ENCODE assay signal across 12 cellular contexts in the genomic region with DNA sequence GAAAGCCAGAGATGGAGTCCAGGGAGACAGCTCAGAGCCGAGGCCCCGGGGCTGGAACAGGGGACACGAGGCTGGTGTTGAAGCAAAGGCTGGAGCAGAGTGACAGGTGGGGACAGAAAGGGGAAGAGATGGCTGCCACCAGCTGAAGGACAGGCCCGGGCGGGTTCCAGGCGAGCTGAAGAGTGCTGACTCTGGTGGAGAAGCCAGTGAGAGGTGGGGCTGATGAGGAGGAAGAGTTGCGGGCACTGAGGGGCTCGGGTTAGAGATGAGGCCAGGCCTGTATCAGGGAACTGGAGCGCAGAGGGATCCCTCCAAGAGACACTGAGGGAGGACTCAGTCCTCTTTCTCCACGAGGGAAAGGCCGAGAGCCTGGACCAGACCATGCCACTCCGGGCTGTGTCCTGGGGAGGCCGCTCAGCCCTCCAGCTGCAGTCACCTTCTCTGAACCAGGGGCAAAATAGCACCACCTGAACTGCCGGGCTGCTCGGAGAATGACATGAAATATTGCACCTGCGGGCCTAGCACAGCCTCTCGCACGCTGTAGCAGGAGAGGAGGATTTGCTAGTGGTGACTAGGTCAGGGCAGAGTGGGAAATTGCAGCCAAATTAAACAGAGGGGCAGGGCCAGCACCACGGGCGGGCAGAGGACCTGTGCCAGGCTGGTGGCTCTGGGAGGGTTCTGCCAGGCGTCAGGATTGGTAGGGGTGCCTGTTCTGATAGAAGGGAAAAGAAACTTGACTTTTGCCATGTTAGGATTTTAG.
DNase-seq lines count a peak whose midpoint lies in the region; ATAC-seq and TF ChIP-seq lines count a peak whose summit lies in the region.
"Had no signal": no experiment of that assay in that cellular context is flagged by ENCODE, and none has a peak within 500 bp of the region (broad histone marks: within the 10 kb centered on the region; RNA-seq: fewer than 3 reads in every experiment).

No MANE protein-coding gene starts in this region.

- intact Hi-C loops in activated CD8-positive, alpha-beta T cell treated with anti-CD3 and anti-CD28 coated beads for 36 hours (cut with micrococcal nuclease) = no loop called here

- no peaks in the 10 kb centered on the region for H3K9me3 Mint-ChIP-seq in activated CD8-positive, alpha-beta T cell treated with anti-CD3 and anti-CD28 coated beads, Interleukin-2, amount 10 ng/mL, durations not matched to agents 7 days and 5 days (ENCODE audit: insufficient read depth)
- H3K9me3 Mint-ChIP-seq in activated CD8-positive, alpha-beta T cell treated with anti-CD3 and anti-CD28 coated beads for 36 hours = no peaks in the 10 kb centered on the region

- peaks cover 29% of the 10 kb centered on the region for H3K36me3 Mint-ChIP-seq in activated CD8-positive, alpha-beta T cell treated with anti-CD3 and anti-CD28 coated beads, Interleukin-2, amount 10 ng/mL, durations not matched to agents 7 days and 5 days (ENCODE audit: low read depth)
- H3K36me3 Mint-ChIP-seq in activated CD8-positive, alpha-beta T cell treated with anti-CD3 and anti-CD28 coated beads for 36 hours (ENCODE audit: low read depth) = no peaks in the 10 kb centered on the region

- peak overlapping the region; percentile 6 for H3K4me3 Mint-ChIP-seq in activated CD8-positive, alpha-beta T cell treated with anti-CD3 and anti-CD28 coated beads, Interleukin-2, amount 10 ng/mL, durations not matched to agents 7 days and 5 days
- H3K4me3 Mint-ChIP-seq in activated CD8-positive, alpha-beta T cell treated with anti-CD3 and anti-CD28 coated beads for 36 hours = no peak overlapping the region

- peaks cover 5% of the 10 kb centered on the region for H3K27me3 Mint-ChIP-seq in activated CD8-positive, alpha-beta T cell treated with anti-CD3 and anti-CD28 coated beads, Interleukin-2, amount 10 ng/mL, durations not matched to agents 7 days and 5 days (ENCODE audit: low read depth)
- H3K27me3 Mint-ChIP-seq in activated CD8-positive, alpha-beta T cell treated with anti-CD3 and anti-CD28 coated beads for 36 hours = no peaks in the 10 kb centered on the region

- H3K4me1 Mint-ChIP-seq in activated CD8-positive, alpha-beta T cell treated with anti-CD3 and anti-CD28 coated beads, Interleukin-2, amount 10 ng/mL, durations not matched to agents 7 days and 5 days (ENCODE audit: low read depth) = peaks cover 66% of the 10 kb centered on the region
- H3K4me1 Mint-ChIP-seq in activated CD8-positive, alpha-beta T cell treated with anti-CD3 and anti-CD28 coated beads for 36 hours (ENCODE audit: low read depth) = peaks cover 38% of the 10 kb centered on the region

- POLR2A ChIA-PET in activated CD8-positive, alpha-beta T cell treated with anti-CD3 and anti-CD28 coated beads, Interleukin-2, amount 10 ng/mL, durations not matched to agents 7 days and 5 days (lab: Charles Lee) = interaction anchor here (0.9 kb wide), 1 partner anchor 21 kb away, joined by 3 read pairs; no protein-coding TSS in a partner anchor
- POLR2A ChIA-PET in activated CD8-positive, alpha-beta T cell treated with anti-CD3 and anti-CD28 coated beads for 36 hours (lab: Charles Lee) = interaction anchor here (1.0 kb wide), 1 partner anchor 63 kb away, joined by 3 read pairs; no protein-coding TSS in a partner anchor

- 82% methylated on average over 21 of the region's 21 CpGs for WGBS in thymus

- peak; percentile 20 for DNase-seq in activated CD8-positive, alpha-beta T cell treated with anti-CD3 and anti-CD28 coated beads, Interleukin-2, amount 10 ng/mL, durations not matched to agents 7 days and 5 days
- DNase-seq in activated CD8-positive, alpha-beta T cell treated with anti-CD3 and anti-CD28 coated beads for 36 hours = no peak
- DNase-seq in NCI-H510A (lab: John Stamatoyannopoulos, UW) = peak; percentile 49
- DNase-seq: activated gamma-delta T cell treated with Interleukin-2 at 50 U/mL for 16 hours; effector CD4-positive, alpha-beta T cell; NCI-H1694 treated with DMSO at 0.1 percent for 48 hours; occipital lobe had no signal

- CTCF ChIA-PET in activated CD8-positive, alpha-beta T cell treated with anti-CD3 and anti-CD28 coated beads, Interleukin-2, amount 10 ng/mL, durations not matched to agents 7 days and 5 days (lab: Charles Lee) = interaction anchor here (0.9 kb wide), 2 partner anchors 11 to 242 kb away, joined by 3 to 5 read pairs; no protein-coding TSS in a partner anchor
- CTCF ChIA-PET in activated CD8-positive, alpha-beta T cell treated with anti-CD3 and anti-CD28 coated beads for 36 hours (lab: Charles Lee) = no interaction called here

- H3K4me1 ChIP-seq in thymus (ENCODE audit: control insufficient read depth, insufficient read depth, low read length) = no peaks in the 10 kb centered on the region

- H3K27ac ChIP-seq in thymus (ENCODE audit: low read depth) = peak overlapping the region; percentile 11

- no peaks in the 10 kb centered on the region for H3K9me3 ChIP-seq in thymus (ENCODE audit: control insufficient read depth)

- H3K4me3 ChIP-seq in thymus (ENCODE audit: low read length) = no peak overlapping the region

- peak overlapping the region; percentile 60 for H3K27ac Mint-ChIP-seq in activated CD8-positive, alpha-beta T cell treated with anti-CD3 and anti-CD28 coated beads, Interleukin-2, amount 10 ng/mL, durations not matched to agents 7 days and 5 days
- H3K27ac Mint-ChIP-seq in activated CD8-positive, alpha-beta T cell treated with anti-CD3 and anti-CD28 coated beads for 36 hours = no peak overlapping the region

- no peak for ATAC-seq in activated CD8-positive, alpha-beta T cell treated with anti-CD3 and anti-CD28 coated beads, Interleukin-2, amount 10 ng/mL, durations not matched to agents 7 days and 5 days
- ATAC-seq in activated CD8-positive, alpha-beta T cell treated with anti-CD3 and anti-CD28 coated beads for 36 hours = no peak
- peak; percentile 52 for ATAC-seq in esophagus mucosa
- ATAC-seq in HG03460 (IDR thresholded peaks at IDR 0.05; ENCODE audit: unreplicated experiment) = no peak
- ATAC-seq in HG02798 (IDR thresholded peaks at IDR 0.05; ENCODE audit: poor library complexity, unreplicated experiment) = no peak
- no peak for ATAC-seq in HG02840 (IDR thresholded peaks at IDR 0.05; ENCODE audit: low FRiP score, unreplicated experiment)

- H3K36me3 ChIP-seq in thymus (ENCODE audit: control insufficient read depth, insufficient read depth) = no peaks in the 10 kb centered on the region

- no peaks in the 10 kb centered on the region for H3K27me3 ChIP-seq in thymus (ENCODE audit: control insufficient read depth, insufficient read depth)

- no peak for TF ChIP-seq CTCF in activated CD8-positive, alpha-beta T cell treated with anti-CD3 and anti-CD28 coated beads for 36 hours (IDR thresholded peaks at IDR 0.05)
